In the genomic region with DNA sequence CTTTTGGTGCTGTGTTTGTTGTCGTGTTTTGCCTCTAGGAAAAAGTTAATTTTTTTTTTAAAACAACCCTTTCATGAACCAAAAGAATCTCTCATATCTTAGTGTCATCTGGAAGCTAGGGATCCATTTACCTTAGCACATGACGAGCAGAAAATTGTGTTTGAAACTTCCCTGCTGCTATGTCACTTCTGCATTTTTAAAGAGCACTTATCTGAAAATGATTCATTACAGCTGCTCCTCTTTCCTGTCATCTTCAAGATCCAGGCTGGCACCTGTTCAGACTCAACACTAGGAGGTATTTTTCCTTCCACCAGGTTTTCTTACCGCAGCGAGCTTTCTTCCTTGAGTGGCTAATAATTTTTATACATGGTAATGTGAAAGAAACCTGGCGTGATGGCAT, we compare ENCODE assay signal across 18 cellular contexts.
"Had no signal": no experiment of that assay in that cellular context is flagged by ENCODE, and none has a peak within 500 bp of the region (broad histone marks: within the 10 kb centered on the region; RNA-seq: fewer than 3 reads in every experiment).

No MANE protein-coding gene starts in this region.

- FAIRE-seq: kidney, TTC549 had no signal

- H3K4me1 ChIP-seq: body of pancreas, esophagus squamous epithelium had no signal

- H3K9me3 ChIP-seq: body of pancreas, esophagus squamous epithelium, left ventricle myocardium inferior, tibial nerve had no signal

- DNase-seq: activated CD4-positive, alpha-beta T cell treated with anti-CD3 and anti-CD28 coated beads, Interleukin-2, amount 10 ng/mL, durations not matched to agents 7 days and 5 days; activated naive CD8-positive, alpha-beta T cell treated with anti-CD3 and anti-CD28 coated beads for 36 hours; amygdala; body of pancreas; cortex of kidney; effector CD4-positive, alpha-beta T cell; esophagus squamous epithelium; hippocampal formation; kidney; left ventricle myocardium inferior; natural killer cell; nucleus accumbens; posterior cingulate gyrus; retina; stimulated activated CD4-positive, alpha-beta T cell treated with anti-CD3 and anti-CD28 coated beads, Interleukin-2, amount 100 ng/mL, for 48 hours; stimulated activated naive CD4-positive, alpha-beta T cell had no signal

- H3K4me3 ChIP-seq: body of pancreas, esophagus squamous epithelium, left ventricle myocardium inferior, tibial nerve had no signal

- H3K27me3 ChIP-seq: body of pancreas, esophagus squamous epithelium, tibial nerve had no signal

- H3K36me3 ChIP-seq: esophagus squamous epithelium, left ventricle myocardium inferior had no signal

- H3K27ac ChIP-seq: body of pancreas, esophagus squamous epithelium, left ventricle myocardium inferior, tibial nerve had no signal

- ATAC-seq: body of pancreas, natural killer cell had no signal
